In genomic region chr17:16872836-16873653, GRCh38 we compare ENCODE assay signal across 8 cellular contexts.
DNase-seq lines count a peak whose midpoint lies in the region; ATAC-seq, FAIRE-seq and TF ChIP-seq lines count a peak whose summit lies in the region.

No MANE protein-coding gene starts in this region.

- H2AFZ ChIP-seq in H1 (ENCODE audit: low read length) (no peak overlapping the region), neuronal stem cell (ENCODE audit: low read length) (peak overlapping the region; percentile 49)

- CTCF ChIA-PET in T-cell (lab: Charles Lee), result no interaction called here
- CTCF ChIA-PET in H1 (lab: Charles Lee; ENCODE audit: partially characterized antibody), result interaction anchor here (1.2 to 1.5 kb wide), 3 partner anchors 12 to 96 kb away, joined by 3 to 4 read pairs (median 3); no protein-coding TSS in a partner anchor

- H2BK120ac ChIP-seq in H1 (replicated peaks; ENCODE audit: low read depth, low read length) (no peak overlapping the region), neuronal stem cell (ENCODE audit: low read depth, low read length) (no peak overlapping the region)

- H2BK5ac ChIP-seq in H1 (ENCODE audit: low read depth, low read length) (no peak overlapping the region), neuronal stem cell (ENCODE audit: low read length) (no peak overlapping the region)

- H3K79me2 ChIP-seq in H1 (ENCODE audit: control insufficient read depth in 1 of 2, insufficient read depth in 2 of 2, low read length in 2 of 2), result no peaks in the 10 kb centered on the region

- H3K56ac ChIP-seq in H1 (replicated peaks; ENCODE audit: insufficient read length, low read depth, low read length), result no peak overlapping the region

- H3K4me2 ChIP-seq in H1 (ENCODE audit: insufficient read depth in 1 of 2, low read depth in 2 of 2, low read length in 2 of 2) (no peak overlapping the region), neuronal stem cell (ENCODE audit: insufficient read depth, low read length, poor library complexity, severe bottlenecking) (no peak overlapping the region)

- no peak overlapping the region for H4K8ac ChIP-seq in H1 (ENCODE audit: extremely low read depth, insufficient read depth, low read length)
- H4K8ac ChIP-seq in neuronal stem cell (ENCODE audit: low read depth, low read length), result no peak overlapping the region

- 69% methylated on average over 12 of the region's 12 CpGs; no CpG with 5 or more reads in 1 of the 2 experiments for WGBS in H1 (ENCODE audit: extremely low coverage in 1 of 2, insufficient coverage in 1 of 2, insufficient read length in 1 of 2, insufficient replicate concordance in 2 of 2, low coverage in 1 of 2, low lambda C conversion rate in 2 of 2, missing lambda C conversion rate in 1 of 2), 2 experiments
- no CpG with 5 or more reads among the region's 12 CpGs for WGBS in neuronal stem cell (ENCODE audit: extremely low coverage in 2 of 2, insufficient read length in 2 of 2, insufficient replicate concordance in 1 of 2), 2 donors

- TF ChIP-seq RAD21 in H1 (IDR thresholded peaks at IDR 0.05 in 1 of 2, conservative IDR thresholded peaks at IDR 0.05 in 1 of 2; ENCODE audit: low read depth in 2 of 2, low read length in 2 of 2), result peak; percentile 77 to 82

- TF ChIP-seq EP300 in H1 (IDR thresholded peaks at IDR 0.05; ENCODE audit: borderline replicate concordance in 1 of 2, low read depth in 2 of 2, low read length in 2 of 2), result no peak

- DNase-seq in D721Med (ENCODE audit: insufficient read length, low spot score) (peak; percentile 34), T-cell (peak in 18 of 34 experiments; percentile 4 to 31 (median 14)), H1 (ENCODE audit: low read depth in 1 of 2, low spot score in 2 of 2) (peak in 1 of 2 experiments; percentile 86), neuronal stem cell (ENCODE audit: low spot score) (peak; percentile 35), NCI-H128 (lab: John Stamatoyannopoulos, UW; ENCODE audit: unreplicated experiment) (no peak)

- TF ChIP-seq CTCF in D721Med (IDR thresholded peaks at IDR 0.05; ENCODE audit: insufficient read depth, missing control alignments), result peak; percentile 19
- peak; percentile 80 to 85 (median 85) for TF ChIP-seq CTCF in H1 (IDR thresholded peaks at IDR 0.05; ENCODE audit: control extremely low read depth in 1 of 3, insufficient read depth in 1 of 3, low read depth in 1 of 3, low read length in 3 of 3)

- H3K14ac ChIP-seq in H1 (ENCODE audit: insufficient read length), result no peak overlapping the region
- H3K14ac ChIP-seq in neuronal stem cell (ENCODE audit: low read length), result no peak overlapping the region

- no peak overlapping the region for H3K27ac Mint-ChIP-seq in T-cell

- H3K18ac ChIP-seq in H1 (ENCODE audit: extremely low read depth, low read length) (no peak overlapping the region), neuronal stem cell (ENCODE audit: low read length) (peak overlapping the region; percentile 15)

- H3K9me3 Mint-ChIP-seq in T-cell, result peaks cover 0 to 11% (median 0%) of the 10 kb centered on the region in 3 donors

- FAIRE-seq in D721Med (lab: Jason Lieb, UNC), result no peak
- no peak for FAIRE-seq in H1 (lab: Jason Lieb, UNC)

- no peak overlapping the region for H3K4ac ChIP-seq in H1 (replicated peaks; ENCODE audit: insufficient read length, low read depth, low read length)
- H3K4ac ChIP-seq in neuronal stem cell (ENCODE audit: low read length), result no peak overlapping the region

- H3K4me1 Mint-ChIP-seq in T-cell, result no peaks in the 10 kb centered on the region

- H3K36me3 ChIP-seq in H1 (ENCODE audit: control insufficient read depth in 2 of 4, insufficient read depth in 4 of 4, low read length in 3 of 4) (no peaks in the 10 kb centered on the region), neuronal stem cell (replicated peaks in 1 of 2; ENCODE audit: control insufficient read depth in 2 of 2, insufficient read depth in 2 of 2, low read length in 2 of 2) (no peaks in the 10 kb centered on the region)

- ATAC-seq in HG03175 (IDR thresholded peaks at IDR 0.05; ENCODE audit: unreplicated experiment), result peak; percentile 46
- peak in 1 of 4 experiments; percentile 55 for ATAC-seq in T-cell (replicated peaks in 1 of 4)
- no peak for ATAC-seq in HG03457 (IDR thresholded peaks at IDR 0.05; ENCODE audit: unreplicated experiment)
- no peak for ATAC-seq in HG03108 (IDR thresholded peaks at IDR 0.05; ENCODE audit: unreplicated experiment)

- H2BK20ac ChIP-seq in H1 (ENCODE audit: low read length), result no peak overlapping the region

- H2BK15ac ChIP-seq in H1 (ENCODE audit: low read length), result no peak overlapping the region
- no peak overlapping the region for H2BK15ac ChIP-seq in neuronal stem cell (ENCODE audit: low read length)

- no peaks in the 10 kb centered on the region for H3K23me2 ChIP-seq in H1 (ENCODE audit: low read depth, low read length)

- H3K9ac ChIP-seq in H1 (replicated peaks in 1 of 4; ENCODE audit: extremely low read depth in 1 of 4, low read depth in 3 of 4, low read length in 3 of 4) (no peak overlapping the region), neuronal stem cell (ENCODE audit: low read depth, low read length, poor library complexity) (no peak overlapping the region)

- no peaks in the 10 kb centered on the region for H3K79me1 ChIP-seq in H1 (ENCODE audit: low read depth, low read length)
- peaks cover 1% of the 10 kb centered on the region for H3K79me1 ChIP-seq in neuronal stem cell (ENCODE audit: low read depth, low read length)

- H3K4me1 ChIP-seq in H1 (replicated peaks in 1 of 4; ENCODE audit: control insufficient read depth in 3 of 4, insufficient read depth in 4 of 4, low read length in 3 of 4) (no peaks in the 10 kb centered on the region), neuronal stem cell (ENCODE audit: control insufficient read depth in 2 of 2, insufficient read depth in 1 of 2, low read depth in 1 of 2, low read length in 2 of 2) (no peaks in the 10 kb centered on the region)

- H3K27ac ChIP-seq in H1 (ENCODE audit: low read depth, low read length) (no peak overlapping the region), neuronal stem cell (replicated peaks; ENCODE audit: low read length) (no peak overlapping the region)

- H2BK12ac ChIP-seq in H1 (ENCODE audit: low read depth, low read length) (no peak overlapping the region), neuronal stem cell (ENCODE audit: low read length) (peak overlapping the region; percentile 30)

- H4K5ac ChIP-seq in H1 (ENCODE audit: insufficient read length, low read depth, low read length), result no peak overlapping the region

- H3K4me3 Mint-ChIP-seq in T-cell, result no peak overlapping the region

- TF ChIP-seq POLR2A in H1 (IDR thresholded peaks at IDR 0.05; ENCODE audit: control extremely low read depth in 1 of 2, low read depth in 2 of 2, low read length in 2 of 2), result no peak

- H3K36me3 Mint-ChIP-seq in T-cell, result no peaks in the 10 kb centered on the region

- no peak overlapping the region for H2AK5ac ChIP-seq in H1 (ENCODE audit: low read depth, low read length)
- peak overlapping the region; percentile 81 for H2AK5ac ChIP-seq in neuronal stem cell (ENCODE audit: low read depth, low read length)

- POLR2A ChIA-PET in T-cell (lab: Charles Lee) (no interaction called here), H1 (lab: Charles Lee; ENCODE audit: partially characterized antibody) (no interaction called here)

- no peaks in the 10 kb centered on the region for H4K20me1 ChIP-seq in H1 (replicated peaks in 1 of 2; ENCODE audit: control insufficient read depth in 1 of 2, insufficient read depth in 2 of 2, low read length in 2 of 2)

- H3K27me3 ChIP-seq in H1 (replicated peaks in 1 of 4; ENCODE audit: control insufficient read depth in 3 of 4, extremely low read depth in 1 of 4, insufficient read depth in 3 of 4, low read length in 3 of 4) (no peaks in the 10 kb centered on the region), neuronal stem cell (ENCODE audit: control insufficient read depth in 3 of 3, insufficient read depth in 3 of 3, low read depth in 1 of 3, low read length in 3 of 3) (no peaks in the 10 kb centered on the region)

- no peak overlapping the region for H3K4me3 ChIP-seq in H1 (ENCODE audit: extremely low read depth in 1 of 4, insufficient read depth in 2 of 4, low read depth in 3 of 4, low read length in 4 of 4)
- no peak overlapping the region for H3K4me3 ChIP-seq in neuronal stem cell (ENCODE audit: low read length in 2 of 2)

- peaks cover 0 to 4% of the 10 kb centered on the region in 2 donors for H3K27me3 Mint-ChIP-seq in T-cell

- no peaks in the 10 kb centered on the region for H3K9me3 ChIP-seq in H1 (ENCODE audit: insufficient read depth in 2 of 2, low read depth in 1 of 2, low read length in 1 of 2)
- peaks cover 0 to 3% of the 10 kb centered on the region in 2 donors for H3K9me3 ChIP-seq in neuronal stem cell (replicated peaks in 1 of 2; ENCODE audit: control insufficient read depth in 2 of 2, insufficient read depth in 1 of 2, low read depth in 1 of 2, low read length in 2 of 2)

- H3K23ac ChIP-seq in H1 (ENCODE audit: insufficient read length), result no peak overlapping the region
- H3K23ac ChIP-seq in neuronal stem cell (ENCODE audit: low read depth, low read length, poor library complexity), result peak overlapping the region; percentile 10

- H4K91ac ChIP-seq in H1 (replicated peaks; ENCODE audit: insufficient read length, low read length) (no peak overlapping the region), neuronal stem cell (ENCODE audit: low read depth, low read length, poor library complexity) (no peak overlapping the region)

TF ChIP-seq in H1, 55 proteins besides CTCF, POLR2A, EP300 and RAD21:
- TF ChIP-seq MAX (IDR thresholded peaks at IDR 0.05) (peak; percentile 67), JUN (IDR thresholded peaks at IDR 0.05; ENCODE audit: low read depth, low read length) (0 out of 2 replicates have a peak, but pooled peaks have one; percentile 42), E2F6 (IDR thresholded peaks at IDR 0.05) (peak; percentile 84), SAP30 (IDR thresholded peaks at IDR 0.05; ENCODE audit: insufficient read depth, insufficient replicate concordance, low read length) (no peak), TAF7 (optimal IDR thresholded peaks at IDR 0.05; ENCODE audit: borderline replicate concordance, low read depth, low read length) (no peak), RFX5 (IDR thresholded peaks at IDR 0.05; ENCODE audit: borderline replicate concordance, low read depth, low read length) (no peak)
